ENCODE assay signal across 9 cellular contexts in genomic region chr5:113520429-113520828, GRCh38. TPM values are rescaled to one million over a fixed set of nuclear protein-coding genes. Genes with fewer than 3 reads are reported as not detected.
A peak's percentile ranks its signal among the peaks of the same experiment; 100 is the strongest.
DNase-seq lines count a peak whose midpoint lies in the region; ATAC-seq and TF ChIP-seq lines count a peak whose summit lies in the region.
"Had no signal": no experiment of that assay in that cellular context is flagged by ENCODE, and none has a peak within 500 bp of the region (broad histone marks: within the 10 kb centered on the region; RNA-seq: fewer than 3 reads in every experiment).

No MANE protein-coding gene starts in this region.

- intact Hi-C loops in lower leg skin (cut with DNase I; ENCODE audit: low total_unique reads), result no loop called here

- ATAC-seq in GM19351 (IDR thresholded peaks at IDR 0.05; ENCODE audit: unreplicated experiment) (peak; percentile 80), HG03095 (IDR thresholded peaks at IDR 0.05; ENCODE audit: unreplicated experiment) (peak; percentile 61)

- no peak for TF ChIP-seq CTCF in lower leg skin (IDR thresholded peaks at IDR 0.05)

- TF ChIP-seq POLR2A in lower leg skin (IDR thresholded peaks at IDR 0.05), result no peak

- DNase-seq in GM04504 (ENCODE audit: low read depth), result peak; percentile 14
- peak; percentile 75 for DNase-seq in amniotic epithelial cell (ENCODE audit: low read depth)
- DNase-seq in NCI-H1417 treated with DMSO at 0.1 percent for 48 hours (lab: John Stamatoyannopoulos, UW), result no peak
- DNase-seq in GF-D8 (lab: John Stamatoyannopoulos, UW), result no peak
- no peak for DNase-seq in NCI-H1436 (lab: John Stamatoyannopoulos, UW)
- no peak for DNase-seq in lower leg skin (ENCODE audit: low spot score in 2 of 2)
- DNase-seq: NCI-H69 had no signal

- no peak overlapping the region for H3K4me3 ChIP-seq in lower leg skin (ENCODE audit: low read depth, poor library complexity, severe bottlenecking)

RNA-seq across cellular contexts. Expression of gene YTHDC2, which starts 6.9 kb away (rescaled TPM):
- total RNA-seq in lower leg skin, result 10 to 100 TPM; 13.8 to 28.4 (median 16.7) TPM

RNA-seq across cellular contexts. Expression of gene MCC, which starts 32.2 kb away (rescaled TPM):
- 10 to 100 TPM; 57.7 to 91.5 (median 76.0) TPM for total RNA-seq in lower leg skin

Comparison
In these comparisons a context has a peak if more than half of its experiments do, and no peak if none do; other contexts are left out.
1. DNase-seq: peak in GM04504 (single experiment) and amniotic epithelial cell (single experiment); none in NCI-H1417 treated with DMSO at 0.1 percent for 48 hours (single experiment), GF-D8 (single experiment), NCI-H1436 (single experiment) and lower leg skin (0 of 2).